ENCODE assay signal across 8 cellular contexts in genomic region chr10:110865804-110866482, GRCh38. TPM values are rescaled to one million over a fixed set of nuclear protein-coding genes. Genes with fewer than 3 reads are reported as not detected.
DNase-seq lines count a peak whose midpoint lies in the region; ATAC-seq, FAIRE-seq and TF ChIP-seq lines count a peak whose summit lies in the region.

No MANE protein-coding gene starts in this region.

- peaks cover 73 to 85% of the 10 kb centered on the region in 2 donors for H3K4me1 Mint-ChIP-seq in natural killer cell treated with Interleukin-12 subunit alpha and Interleukin-12 subunit beta and Interleukin-15 and Interleukin-18, amount 100 ng/mL, for 72 hours (ENCODE audit: low read depth in 2 of 2)

- FAIRE-seq in frontal cortex (lab: Jason Lieb, UNC): no peak

- ATAC-seq in HG02642 (IDR thresholded peaks at IDR 0.05; ENCODE audit: poor library complexity, unreplicated experiment) (peak; percentile 7), GM19397 (IDR thresholded peaks at IDR 0.05; ENCODE audit: unreplicated experiment) (no peak), HG03342 (IDR thresholded peaks at IDR 0.05; ENCODE audit: unreplicated experiment) (no peak)
- ATAC-seq in natural killer cell treated with Interleukin-12 subunit alpha and Interleukin-12 subunit beta and Interleukin-15 and Interleukin-18, amount 100 ng/mL, for 72 hours: no peak

- DNase-seq in natural killer cell treated with Interleukin-12 subunit alpha and Interleukin-12 subunit beta and Interleukin-15 and Interleukin-18, amount 100 ng/mL, for 72 hours (ENCODE audit: low spot score): no peak
- DNase-seq in posterior vena cava (ENCODE audit: low spot score) (no peak), frontal cortex (ENCODE audit: low spot score in 2 of 2) (no peak)

- no peaks in the 10 kb centered on the region for H4K20me1 ChIP-seq in DOHH2 (ENCODE audit: control insufficient read depth, insufficient read depth, low read depth, low read length)

- peak overlapping the region; percentile 74 for H3K4me2 ChIP-seq in DOHH2 (ENCODE audit: low read length)

- peaks cover 4% of the 10 kb centered on the region for H3K79me2 ChIP-seq in DOHH2 (ENCODE audit: control insufficient read depth, low read length)

- no peaks in the 10 kb centered on the region; the same call in 1 of the 2 replicates for H3K36me3 ChIP-seq in DOHH2 (ENCODE audit: control insufficient read depth, low read length)

- H3K27me3 Mint-ChIP-seq in natural killer cell treated with Interleukin-12 subunit alpha and Interleukin-12 subunit beta and Interleukin-15 and Interleukin-18, amount 100 ng/mL, for 72 hours: no peaks in the 10 kb centered on the region

- peaks cover 99% of the 10 kb centered on the region for H3K4me1 ChIP-seq in DOHH2 (ENCODE audit: control insufficient read depth, low read length)

- H3K27ac ChIP-seq in DOHH2 (ENCODE audit: low read depth, low read length): peak overlapping the region; percentile 93
- H3K27ac ChIP-seq in adipose tissue (ENCODE audit: low read depth, low read length): peak overlapping the region; percentile 26

- H3K4me3 ChIP-seq in DOHH2 (ENCODE audit: low read length): peak overlapping the region; percentile 52

- intact Hi-C loops in posterior vena cava (cut with DNase I): loop anchor here (5.0 kb wide), 2 partner anchors 34 to 49 kb away; no protein-coding TSS in a partner anchor

- no peaks in the 10 kb centered on the region for H3K27me3 ChIP-seq in DOHH2 (ENCODE audit: control insufficient read depth, low read length)

- H3K27ac Mint-ChIP-seq in natural killer cell treated with Interleukin-12 subunit alpha and Interleukin-12 subunit beta and Interleukin-15 and Interleukin-18, amount 100 ng/mL, for 72 hours: peak overlapping the region; percentile 93 to 97

- peaks cover 3% of the 10 kb centered on the region for H3K9me3 Mint-ChIP-seq in natural killer cell treated with Interleukin-12 subunit alpha and Interleukin-12 subunit beta and Interleukin-15 and Interleukin-18, amount 100 ng/mL, for 72 hours

- TF ChIP-seq CTCF in DOHH2 (IDR thresholded peaks at IDR 0.05; ENCODE audit: low read depth, low read length, poor library complexity, severe bottlenecking): no peak

- 31 to 63% (median 44%) methylated on average over 4 of the region's 4 CpGs for WGBS in adipose tissue, 3 donors

- H3K36me3 Mint-ChIP-seq in natural killer cell treated with Interleukin-12 subunit alpha and Interleukin-12 subunit beta and Interleukin-15 and Interleukin-18, amount 100 ng/mL, for 72 hours: peaks cover 4% of the 10 kb centered on the region

- peaks cover 30% of the 10 kb centered on the region for H3F3A ChIP-seq in DOHH2 (ENCODE audit: control insufficient read depth, insufficient read depth)

- H3K9me3 ChIP-seq in DOHH2 (ENCODE audit: control insufficient read depth, insufficient read depth, low read length): no peaks in the 10 kb centered on the region

- peak overlapping the region; percentile 84 for H3K4me3 Mint-ChIP-seq in natural killer cell treated with Interleukin-12 subunit alpha and Interleukin-12 subunit beta and Interleukin-15 and Interleukin-18, amount 100 ng/mL, for 72 hours

- H3K9me2 ChIP-seq in DOHH2 (replicated peaks; ENCODE audit: control insufficient read depth, low read length): no peaks in the 10 kb centered on the region

RNA-seq across cellular contexts. Expression of gene PDCD4, which starts 5.8 kb away (rescaled TPM):
- polyA plus RNA-seq in adipose tissue: 100 to 1,000 TPM in 1 of 3 donors, 10 to 100 TPM in 2; 72.7 to 398 (median 80.2) TPM
- 10 to 100 TPM; 36.7 to 48.6 TPM for total RNA-seq in natural killer cell treated with Interleukin-12 subunit alpha and Interleukin-12 subunit beta and Interleukin-15 and Interleukin-18, amount 100 ng/mL, for 72 hours
- 10 to 100 TPM; 54.9 to 55.0 TPM for total RNA-seq in posterior vena cava
- total RNA-seq in frontal cortex: 46.9 TPM

RNA-seq across cellular contexts. Expression of gene BBIP1, which starts 53.0 kb away (rescaled TPM):
- 10 to 100 TPM in 2 of 3 donors, 1 to 10 TPM in 1; 5.8 to 36.7 (median 18.0) TPM for polyA plus RNA-seq in adipose tissue
- 10 to 100 TPM; 29.0 to 33.2 TPM for total RNA-seq in natural killer cell treated with Interleukin-12 subunit alpha and Interleukin-12 subunit beta and Interleukin-15 and Interleukin-18, amount 100 ng/mL, for 72 hours
- total RNA-seq in posterior vena cava (10 to 100 TPM; 36.3 to 38.6 TPM), frontal cortex (67.3 TPM)

RNA-seq across cellular contexts. Expression of gene SHOC2, which starts 53.5 kb away (rescaled TPM):
- polyA plus RNA-seq in adipose tissue: 10 to 100 TPM; 10.3 to 28.5 (median 28.3) TPM
- total RNA-seq in natural killer cell treated with Interleukin-12 subunit alpha and Interleukin-12 subunit beta and Interleukin-15 and Interleukin-18, amount 100 ng/mL, for 72 hours: 10 to 100 TPM; 56.4 to 76.5 TPM
- total RNA-seq in posterior vena cava: 10 to 100 TPM; 70.1 to 80.0 TPM
- 188 TPM for total RNA-seq in frontal cortex
